8 cellular contexts compared by ENCODE assay signal in the genomic region with DNA sequence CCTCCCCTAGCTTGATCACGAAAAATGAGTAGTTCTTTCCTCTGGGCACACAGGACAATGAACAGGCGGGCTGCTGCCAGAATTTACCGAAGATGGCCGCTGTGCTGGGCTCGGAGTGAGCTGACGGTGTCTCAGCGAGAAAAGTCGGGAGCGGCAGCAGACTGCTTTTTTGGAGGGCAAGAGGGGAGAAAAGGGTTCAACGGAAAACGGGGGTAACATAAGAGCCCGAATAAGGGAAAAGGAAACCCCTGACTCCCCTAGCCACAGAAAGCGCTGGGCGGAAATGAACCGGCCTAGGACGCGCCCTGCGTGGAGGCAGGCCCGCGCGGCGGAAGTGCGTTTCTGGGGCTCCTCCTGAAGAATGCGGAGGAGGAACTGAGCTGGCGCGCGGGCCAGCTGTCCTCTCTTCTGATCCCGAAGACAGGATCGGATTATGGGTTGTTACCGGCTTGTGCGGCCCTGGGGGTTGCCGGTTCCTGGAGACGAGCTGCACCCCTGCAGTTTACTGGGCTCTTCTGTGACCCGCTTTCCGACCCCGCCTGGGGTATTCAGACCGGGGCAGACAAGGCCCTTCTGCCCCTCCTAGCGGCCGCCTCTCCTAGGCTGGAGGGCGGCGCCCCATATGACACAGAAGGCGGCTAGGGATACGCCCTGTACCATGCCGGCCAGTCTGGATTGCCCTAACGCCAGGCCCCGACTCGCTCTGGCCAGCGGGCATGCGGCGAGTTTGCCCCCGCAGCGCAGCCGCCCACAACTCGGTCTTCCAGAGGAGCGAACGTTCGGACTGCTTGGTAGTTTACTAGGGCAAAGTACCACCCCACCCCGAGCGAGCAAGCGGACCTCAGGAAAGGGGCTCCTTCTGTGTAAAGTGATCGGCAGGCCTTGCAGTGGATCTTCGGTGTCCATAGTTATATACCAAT.
DNase-seq lines count a peak whose midpoint lies in the region; ATAC-seq and TF ChIP-seq lines count a peak whose summit lies in the region.

No MANE protein-coding gene starts in this region.

- peaks cover 82% of the 10 kb centered on the region for H3K4me1 ChIP-seq in ACC112 (ENCODE audit: control insufficient read depth, insufficient read depth, low read length, unreplicated experiment)

- H3K27ac ChIP-seq in ACC112 (ENCODE audit: low read depth, low read length) = peak overlapping the region; percentile 99

- H3K4me3 ChIP-seq in ACC112 (ENCODE audit: low read depth, low read length) (peak overlapping the region; percentile 75), WI38 (ENCODE audit: low read depth, low read length) (peak overlapping the region; percentile 62), cardiac fibroblast (replicated peaks in 1 of 2; ENCODE audit: low read depth in 2 of 2, low read length in 2 of 2) (peak overlapping the region; percentile 48 to 57)

- ATAC-seq in GM18520 (IDR thresholded peaks at IDR 0.05; ENCODE audit: unreplicated experiment) = peak; percentile 78
- ATAC-seq in HG03060 (IDR thresholded peaks at IDR 0.05; ENCODE audit: low read depth, unreplicated experiment) = peak; percentile 61

- peak overlapping the region; percentile 46 for H2AFZ ChIP-seq in ACC112 (ENCODE audit: low read length, unreplicated experiment)

- peaks cover 57% of the 10 kb centered on the region for H3K79me2 ChIP-seq in ACC112 (ENCODE audit: control insufficient read depth, insufficient read depth, low read length, unreplicated experiment)

- TF ChIP-seq CTCF in WI38 (IDR thresholded peaks at IDR 0.05; ENCODE audit: low read depth, low read length) (peak; percentile 26), cardiac fibroblast (IDR thresholded peaks at IDR 0.05; ENCODE audit: low read depth, low read length) (peak; percentile 46)

- H3K27me3 ChIP-seq in ACC112 (ENCODE audit: insufficient read depth, low read length) = no peaks in the 10 kb centered on the region

- 0 out of 2 replicates have a peak, but pooled peaks cover 6% of the 10 kb centered on the region for H3K36me3 ChIP-seq in ACC112 (ENCODE audit: insufficient read depth, low read length)

- DNase-seq in NCI-H2171 treated with DMSO at 0.1 percent for 48 hours (lab: John Stamatoyannopoulos, UW) = peak; percentile 89
- DNase-seq in cardiac fibroblast (ENCODE audit: low read depth in 2 of 2) = peak; percentile 91 to 92
- peak; percentile 95 for DNase-seq in islet precursor cell
- DNase-seq in stimulated activated CD4-positive, alpha-beta T cell treated with anti-CD3 and anti-CD28 coated beads, Interleukin-12 subunit alpha, Interleukin-12 subunit beta, amount 100 ng/mL, for 48 hours (ENCODE audit: low read depth in 2 of 3, low spot score in 1 of 3) = peak; percentile 66 to 86 (median 68)

Comparison
In these comparisons a context has a peak if more than half of its experiments do, and no peak if none do; other contexts are left out.
1. Peak in every context shown above with its lines: DNase-seq, ATAC-seq, H3K4me3 ChIP-seq and H3K27ac ChIP-seq.